Comparison of ENCODE assay signal across 1 cellular context in the genomic region with DNA sequence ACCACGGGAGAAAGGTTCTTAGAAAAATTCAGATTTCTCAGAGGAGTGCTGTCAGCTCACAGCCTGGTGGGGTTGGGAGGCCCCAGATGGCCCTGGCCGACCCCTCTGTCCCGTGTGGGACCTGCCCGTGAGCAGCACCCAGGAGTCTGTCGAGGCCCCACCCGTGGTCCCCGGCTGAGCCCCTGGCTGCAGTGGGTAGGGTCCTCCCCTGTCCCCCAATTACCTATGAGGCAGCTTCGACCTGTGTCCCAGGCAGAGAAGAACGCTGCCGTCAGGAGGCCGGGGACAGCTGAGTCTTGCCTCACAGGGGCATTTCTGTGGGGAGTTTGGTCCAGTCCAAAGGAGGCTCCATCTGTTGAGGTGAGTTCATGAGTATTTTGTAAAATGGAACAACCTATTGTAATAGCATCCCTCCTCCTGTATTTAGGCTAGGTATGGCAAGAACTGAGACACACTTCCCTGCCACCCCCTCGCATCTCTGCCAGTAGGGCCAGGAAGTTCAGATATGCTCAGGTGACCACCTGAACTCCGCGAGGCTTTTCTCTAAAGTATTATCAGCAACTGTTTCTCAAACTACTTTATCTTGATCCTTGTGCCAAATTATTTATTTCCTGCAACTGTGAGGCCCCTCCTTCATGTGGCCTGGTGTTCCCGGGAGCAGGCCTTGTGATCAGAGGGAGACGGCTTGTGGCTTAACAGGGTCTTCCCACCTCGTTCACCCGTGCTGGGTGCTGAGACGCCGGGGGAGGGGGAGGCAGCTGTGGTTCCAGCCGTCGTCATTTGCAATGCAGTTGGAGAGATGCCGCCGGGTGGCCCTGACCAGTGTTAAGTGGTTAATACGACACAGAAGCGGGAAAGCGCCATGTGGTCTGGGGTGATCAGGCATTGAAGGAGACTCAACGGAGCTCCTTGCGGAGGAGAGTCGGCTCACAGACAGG.
A peak's percentile ranks its signal among the peaks of the same experiment; 100 is the strongest.
TF ChIP-seq lines count a peak whose summit lies in the region.

No MANE protein-coding gene starts in this region.

TF ChIP-seq in HEK293, 187 proteins besides CTCF, POLR2A, EP300 and RAD21 (continued from another document):
- TF ChIP-seq, protein P1, sequence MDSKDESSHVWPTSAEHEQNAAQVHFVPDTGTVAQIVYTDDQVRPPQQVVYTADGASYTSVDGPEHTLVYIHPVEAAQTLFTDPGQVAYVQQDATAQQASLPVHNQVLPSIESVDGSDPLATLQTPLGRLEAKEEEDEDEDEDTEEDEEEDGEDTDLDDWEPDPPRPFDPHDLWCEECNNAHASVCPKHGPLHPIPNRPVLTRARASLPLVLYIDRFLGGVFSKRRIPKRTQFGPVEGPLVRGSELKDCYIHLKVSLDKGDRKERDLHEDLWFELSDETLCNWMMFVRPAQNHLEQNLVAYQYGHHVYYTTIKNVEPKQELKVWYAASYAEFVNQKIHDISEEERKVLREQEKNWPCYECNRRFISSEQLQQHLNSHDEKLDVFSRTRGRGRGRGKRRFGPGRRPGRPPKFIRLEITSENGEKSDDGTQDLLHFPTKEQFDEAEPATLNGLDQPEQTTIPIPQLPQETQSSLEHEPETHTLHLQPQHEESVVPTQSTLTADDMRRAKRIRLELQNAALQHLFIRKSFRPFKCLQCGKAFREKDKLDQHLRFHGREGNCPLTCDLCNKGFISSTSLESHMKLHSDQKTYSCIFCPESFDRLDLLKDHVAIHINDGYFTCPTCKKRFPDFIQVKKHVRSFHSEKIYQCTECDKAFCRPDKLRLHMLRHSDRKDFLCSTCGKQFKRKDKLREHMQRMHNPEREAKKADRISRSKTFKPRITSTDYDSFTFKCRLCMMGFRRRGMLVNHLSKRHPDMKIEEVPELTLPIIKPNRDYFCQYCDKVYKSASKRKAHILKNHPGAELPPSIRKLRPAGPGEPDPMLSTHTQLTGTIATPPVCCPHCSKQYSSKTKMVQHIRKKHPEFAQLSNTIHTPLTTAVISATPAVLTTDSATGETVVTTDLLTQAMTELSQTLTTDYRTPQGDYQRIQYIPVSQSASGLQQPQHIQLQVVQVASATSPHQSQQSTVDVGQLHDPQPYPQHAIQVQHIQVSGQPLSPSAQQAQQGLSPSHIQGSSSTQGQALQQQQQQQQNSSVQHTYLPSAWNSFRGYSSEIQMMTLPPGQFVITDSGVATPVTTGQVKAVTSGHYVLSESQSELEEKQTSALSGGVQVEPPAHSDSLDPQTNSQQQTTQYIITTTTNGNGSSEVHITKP (tag by site-specific recombination; IDR thresholded peaks at IDR 0.05) = peak; percentile 73
